Comparison of ENCODE assay signal across 33 cellular contexts in the genomic region with DNA sequence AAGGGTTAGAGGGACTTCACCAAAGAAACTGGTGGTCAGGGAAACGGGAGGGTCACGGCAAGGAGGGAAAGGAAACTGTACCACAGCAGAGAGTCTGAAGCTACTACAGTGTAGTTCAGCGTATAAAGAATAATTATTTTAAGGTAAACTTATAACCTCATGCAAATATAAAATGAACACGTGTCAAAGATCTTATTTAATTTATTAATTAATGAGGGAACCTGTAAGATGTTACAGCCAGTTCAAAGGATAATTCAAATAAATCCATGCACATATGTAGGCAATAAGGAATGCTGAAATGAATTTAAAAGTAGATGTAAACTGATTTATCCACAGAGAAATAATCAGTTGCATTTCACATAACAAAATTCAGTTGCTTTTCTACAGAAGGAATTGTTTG. TPM values are rescaled to one million over a fixed set of nuclear protein-coding genes. Genes with fewer than 3 reads are reported as not detected.
A peak's percentile ranks its signal among the peaks of the same experiment; 100 is the strongest.
DNase-seq lines count a peak whose midpoint lies in the region; ATAC-seq, FAIRE-seq and TF ChIP-seq lines count a peak whose summit lies in the region.
"Had no signal": no experiment of that assay in that cellular context is flagged by ENCODE, and none has a peak within 500 bp of the region (broad histone marks: within the 10 kb centered on the region; RNA-seq: fewer than 3 reads in every experiment).

No MANE protein-coding gene starts in this region.

- TF ChIP-seq POLR2A in HepG2 (IDR thresholded peaks at IDR 0.05; ENCODE audit: insufficient read depth in 1 of 2, low read depth in 2 of 2, low read length in 2 of 2) (no peak), right lobe of liver (IDR thresholded peaks at IDR 0.05) (no peak)

- H3K9me3 ChIP-seq in HepG2 (ENCODE audit: low read length) (no peaks in the 10 kb centered on the region), right lobe of liver (no peaks in the 10 kb centered on the region), HEK293 (ENCODE audit: control insufficient read depth, insufficient read depth, low read depth, low read length) (no peaks in the 10 kb centered on the region)
- H3K9me3 ChIP-seq: A549, BE2C, Caco-2 had no signal

- no peak overlapping the region for H3K27ac ChIP-seq in HepG2 (ENCODE audit: extremely low read length, insufficient read depth, low read length)
- H3K27ac ChIP-seq in right lobe of liver = no peak overlapping the region
- no peak overlapping the region for H3K27ac ChIP-seq in HEK293 (ENCODE audit: extremely low read depth, low read depth, low read length)
- H3K27ac ChIP-seq: 22Rv1; A549; BLaER1; BLaER1 treated with 17β-estradiol and CSF1 and Interleukin-3, amounts not matched to agents 10 nM and 100 nM; C4-2B had no signal

- no peak overlapping the region for H3K9ac ChIP-seq in HepG2 (ENCODE audit: insufficient read depth, low read depth, low read length)
- H3K9ac ChIP-seq: BLaER1; BLaER1 treated with 17β-estradiol and CSF1 and Interleukin-3, amounts not matched to agents 10 nM and 100 nM had no signal

- H3K4me1 ChIP-seq in HepG2 (ENCODE audit: insufficient read depth, low read length) (no peaks in the 10 kb centered on the region), right lobe of liver (no peaks in the 10 kb centered on the region), HEK293 (ENCODE audit: control insufficient read depth, insufficient read depth, low read length) (no peaks in the 10 kb centered on the region)
- H3K4me1 ChIP-seq: A549; BE2C; BLaER1; BLaER1 treated with 17β-estradiol and CSF1 and Interleukin-3, amounts not matched to agents 10 nM and 100 nM; Caco-2 had no signal

- no peaks in the 10 kb centered on the region for H3K79me2 ChIP-seq in HepG2 (ENCODE audit: insufficient read depth, low read length)

- TF ChIP-seq RAD21 in HepG2 (CRISPR knock-in tag; IDR thresholded peaks at IDR 0.05) = no peak

- POLR2A ChIA-PET in HepG2 (lab: Yijun Ruan, JAX) (no interaction called here), HEK293 (lab: Yijun Ruan, JAX) (no interaction called here)

- no peak overlapping the region for H2AFZ ChIP-seq in HepG2 (ENCODE audit: low read length)

- H3K27me3 ChIP-seq in HepG2 (ENCODE audit: control insufficient read depth in 1 of 2, insufficient read depth in 2 of 2, low read length in 2 of 2) (no peaks in the 10 kb centered on the region; a peak in 1 of 5 replicates), right lobe of liver (no peaks in the 10 kb centered on the region)
- H3K27me3 ChIP-seq: BE2C; BLaER1; BLaER1 treated with 17β-estradiol and CSF1 and Interleukin-3, amounts not matched to agents 10 nM and 100 nM had no signal

- ATAC-seq in HepG2 (no peak), right lobe of liver (no peak), HG03565 (IDR thresholded peaks at IDR 0.05; ENCODE audit: unreplicated experiment) (no peak)
- ATAC-seq: CD8-positive, alpha-beta T cell had no signal

- H3K36me3 ChIP-seq in HepG2 (replicated peaks in 1 of 2; ENCODE audit: control insufficient read depth in 1 of 2, insufficient read depth in 2 of 2, low read length in 2 of 2) = no peaks in the 10 kb centered on the region
- no peaks in the 10 kb centered on the region for H3K36me3 ChIP-seq in right lobe of liver
- H3K36me3 ChIP-seq in HEK293 (ENCODE audit: control insufficient read depth in 2 of 2, insufficient read depth in 1 of 2, low read length in 2 of 2) = no peaks in the 10 kb centered on the region
- H3K36me3 ChIP-seq: BE2C; BLaER1; BLaER1 treated with 17β-estradiol and CSF1 and Interleukin-3, amounts not matched to agents 10 nM and 100 nM had no signal

- intact Hi-C loops in HepG2 (cut with micrococcal nuclease; ENCODE audit: unreplicated experiment) = no loop called here
- intact Hi-C loops in right lobe of liver (cut with DNase I) = no loop called here

- in situ Hi-C loops in HepG2 (cut with HindIII; ENCODE audit: extremely low pct_ligation_motif_present, low pct_unique_long_range_greater_than_20kb) = no loop called here

- 28% methylated on average over 4 of the region's 4 CpGs for WGBS in HepG2 (ENCODE audit: low lambda C conversion rate)
- WGBS in right lobe of liver (ENCODE audit: insufficient coverage, low coverage, low lambda C conversion rate, missing lambda C conversion rate) = 65% methylated on average over 4 of the region's 4 CpGs

- FAIRE-seq in HepG2 (lab: Jason Lieb, UNC) = no peak
- FAIRE-seq: A204.1, A549, D721Med had no signal

- TF ChIP-seq CTCF in HepG2 (CRISPR knock-in tag; IDR thresholded peaks at IDR 0.05) = no peak
- TF ChIP-seq CTCF in right lobe of liver (IDR thresholded peaks at IDR 0.05) = no peak
- TF ChIP-seq CTCF in HEK293 (tag by site-specific recombination; IDR thresholded peaks at IDR 0.05) = no peak

- TF ChIP-seq EP300 in HepG2 (IDR thresholded peaks at IDR 0.05; ENCODE audit: low read depth in 2 of 2, low read length in 2 of 2) (no peak), HepG2 (CRISPR knock-in tag; IDR thresholded peaks at IDR 0.05; ENCODE audit: borderline replicate concordance) (no peak)

- CTCF ChIA-PET in HepG2 (lab: Yijun Ruan, JAX; ENCODE audit: low intra/inter-chr PET ratio, low total read pairs) = no interaction called here
- CTCF ChIA-PET in HEK293 (lab: Yijun Ruan, JAX) = no interaction called here

- H3K4me2 ChIP-seq in HepG2 (ENCODE audit: low read depth, low read length) = no peak overlapping the region
- H3K4me2 ChIP-seq: A549; BLaER1; BLaER1 treated with 17β-estradiol and CSF1 and Interleukin-3, amounts not matched to agents 10 nM and 100 nM had no signal

- BruUV-seq in HepG2 (replicated peaks; lab: Mats Ljungman, UMichigan) = no TSS peak

- no peak overlapping the region for H3K4me3 ChIP-seq in HepG2 (replicated peaks in 1 of 3; ENCODE audit: insufficient read depth in 1 of 3, low read depth in 2 of 3, low read length in 3 of 3)
- H3K4me3 ChIP-seq in right lobe of liver = no peak overlapping the region
- no peak overlapping the region for H3K4me3 ChIP-seq in HEK293 (ENCODE audit: low read depth, low read length)
- H3K4me3 ChIP-seq: A549; BLaER1; BLaER1 treated with 17β-estradiol and CSF1 and Interleukin-3, amounts not matched to agents 10 nM and 100 nM had no signal

- no peaks in the 10 kb centered on the region for H4K20me1 ChIP-seq in HepG2 (ENCODE audit: insufficient read depth, low read length)
- H4K20me1 ChIP-seq: BLaER1; BLaER1 treated with 17β-estradiol and CSF1 and Interleukin-3, amounts not matched to agents 10 nM and 100 nM had no signal

- DNase-seq in HepG2 (ENCODE audit: low spot score) = no peak
- no peak for DNase-seq in right lobe of liver
- DNase-seq: 8988T; ACHN; AML-193; BE2C; C1 segment of cervical spinal cord; Caco-2; Calu3; CD4-positive, alpha-beta memory T cell; CD4-positive, alpha-beta T cell; CD4-positive, CD25-positive, alpha-beta regulatory T cell; CD8-positive, alpha-beta memory T cell; CD8-positive, alpha-beta T cell; COR-L47; DMS 273 treated with DMSO at 0.1 percent for 48 hours; DMS153; DMS53; DMS79; DMS79 treated with DMSO at 0.1 percent for 48 hours; DND-41; EL had no signal

TF ChIP-seq in HepG2, 621 proteins besides CTCF, POLR2A, EP300 and RAD21 (continues in another document):
- no peak for TF ChIP-seq ATM (IDR thresholded peaks at IDR 0.05; ENCODE audit: borderline replicate concordance)

TF ChIP-seq in HEK293, 187 proteins besides CTCF, POLR2A, EP300 and RAD21:
- TF ChIP-seq ZNF530 (tag by site-specific recombination; IDR thresholded peaks at IDR 0.05; ENCODE audit: low read depth) (no peak), ZNF510 (tag by site-specific recombination; IDR thresholded peaks at IDR 0.05; ENCODE audit: insufficient replicate concordance) (peak; percentile 100), MZF1 (tag by site-specific recombination; IDR thresholded peaks at IDR 0.05; ENCODE audit: borderline replicate concordance) (no peak), ZNF23 (tag by site-specific recombination; IDR thresholded peaks at IDR 0.05; ENCODE audit: borderline replicate concordance) (no peak)
- TF ChIP-seq, protein P1, sequence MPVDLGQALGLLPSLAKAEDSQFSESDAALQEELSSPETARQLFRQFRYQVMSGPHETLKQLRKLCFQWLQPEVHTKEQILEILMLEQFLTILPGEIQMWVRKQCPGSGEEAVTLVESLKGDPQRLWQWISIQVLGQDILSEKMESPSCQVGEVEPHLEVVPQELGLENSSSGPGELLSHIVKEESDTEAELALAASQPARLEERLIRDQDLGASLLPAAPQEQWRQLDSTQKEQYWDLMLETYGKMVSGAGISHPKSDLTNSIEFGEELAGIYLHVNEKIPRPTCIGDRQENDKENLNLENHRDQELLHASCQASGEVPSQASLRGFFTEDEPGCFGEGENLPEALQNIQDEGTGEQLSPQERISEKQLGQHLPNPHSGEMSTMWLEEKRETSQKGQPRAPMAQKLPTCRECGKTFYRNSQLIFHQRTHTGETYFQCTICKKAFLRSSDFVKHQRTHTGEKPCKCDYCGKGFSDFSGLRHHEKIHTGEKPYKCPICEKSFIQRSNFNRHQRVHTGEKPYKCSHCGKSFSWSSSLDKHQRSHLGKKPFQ (tag by site-specific recombination; IDR thresholded peaks at IDR 0.05) = no peak
TF ChIP-seq in HEK293: peak in this region for 1.

RNA-seq across cellular contexts. Expression of a gene that starts 49.4 kb away (rescaled TPM):
- total RNA-seq in HepG2 (2016; rRNA removed; fragmentation: Illumina TruSeq; extraction: Trizol) = 0.04 TPM in 1 of 2 replicates, not detected in the other
- 0.20 TPM in 1 of 2 replicates, not detected in the other for total RNA-seq in HepG2 (2016; cell fraction: cytosol; rRNA removed; fragmentation: Illumina TruSeq; extraction: Trizol; ENCODE audit: low read depth)
- not detected in 2 replicates for total RNA-seq in HepG2 (2016; cell fraction: insoluble cytoplasmic fraction; rRNA removed; fragmentation: Illumina TruSeq; extraction: Trizol)
- 0.14 and 0.22 TPM in 2 replicates for total RNA-seq in HepG2 (2016; cell fraction: membrane; rRNA removed; fragmentation: Illumina TruSeq; extraction: Trizol)
- total RNA-seq in HepG2 (2016; cell fraction: nucleus; rRNA removed; fragmentation: Illumina TruSeq; extraction: Trizol) = not detected in 2 replicates
- 0.01 TPM in 1 of 2 replicates, not detected in the other for polyA plus RNA-seq in HepG2 (2011; rRNA removed)
- 0.03 TPM in 1 of 2 replicates, not detected in the other for polyA plus RNA-seq in HepG2 (2011; cell fraction: cytosol; rRNA removed)
- polyA plus RNA-seq in HepG2 (2011; cell fraction: nucleus; rRNA removed) = not detected in 2 replicates
- polyA plus RNA-seq in HepG2 (2012) = 0.12 TPM in 1 of 2 replicates, not detected in the other
- polyA plus RNA-seq in HepG2 (2016; cell fraction: cytosol; fragmentation: Illumina TruSeq; extraction: Trizol; ENCODE audit: low read depth) = 0.10 TPM in 1 of 2 replicates, not detected in the other
- not detected in 2 replicates for polyA plus RNA-seq in HepG2 (2016; cell fraction: insoluble cytoplasmic fraction; fragmentation: Illumina TruSeq; extraction: Trizol; ENCODE audit: low read depth)
- not detected in 2 replicates for polyA plus RNA-seq in HepG2 (2016; cell fraction: membrane; fragmentation: Illumina TruSeq; extraction: Trizol; ENCODE audit: low read depth)
- polyA plus RNA-seq in HepG2 (2016; cell fraction: nucleus; fragmentation: Illumina TruSeq; extraction: Trizol; ENCODE audit: insufficient read depth, low read depth) = not detected in 2 replicates
- polyA minus RNA-seq in HepG2 (2011; rRNA and poly(A)+ RNA removed; ENCODE audit: low replicate concordance) = 0.02 TPM in 1 of 2 replicates, not detected in the other
- polyA minus RNA-seq in HepG2 (2011; cell fraction: cytosol; rRNA and poly(A)+ RNA removed) = not detected in 2 replicates
- polyA minus RNA-seq in HepG2 (2011; cell fraction: nucleus; rRNA and poly(A)+ RNA removed) = 0.37 and 1.2 TPM in 2 replicates
- total RNA-seq in right lobe of liver = 1 to 10 TPM in 5 of 6 experiments, under 1 TPM in 1; 0.81 to 5.3 (median 2.6) TPM
- total RNA-seq: Caco-2; CD4-positive, alpha-beta T cell; CD4-positive, CD25-positive, alpha-beta regulatory T cell; CD8-positive, alpha-beta memory T cell; CD8-positive, alpha-beta T cell had no signal
- polyA plus RNA-seq: BJ; CD14-positive monocyte; CD4-positive, CD25-positive, alpha-beta regulatory T cell; CD8-positive, alpha-beta memory T cell had no signal
